Comparison of ENCODE assay signal across 8 cellular contexts in the genomic region with DNA sequence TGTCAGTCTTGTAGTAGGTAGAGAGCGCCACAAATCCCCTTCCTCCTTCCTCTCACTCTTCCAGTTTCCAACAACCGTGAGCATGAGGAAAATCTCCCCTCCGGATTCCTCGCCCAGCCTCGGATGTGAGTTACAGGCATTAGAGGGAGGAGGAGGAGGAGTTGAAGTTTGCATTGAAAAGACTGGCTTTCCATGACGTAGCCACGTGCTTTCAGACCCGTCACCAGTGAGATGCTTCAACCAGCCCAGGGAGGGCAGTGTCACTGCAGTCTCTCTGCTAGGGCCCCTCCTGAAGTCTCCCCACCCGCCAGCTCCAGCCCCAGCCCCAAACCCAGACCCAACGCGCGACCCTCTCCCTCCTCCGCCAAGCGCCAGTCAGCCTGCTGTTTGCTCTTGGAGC.
A peak's percentile ranks its signal among the peaks of the same experiment; 100 is the strongest.
DNase-seq lines count a peak whose midpoint lies in the region; ATAC-seq, FAIRE-seq and TF ChIP-seq lines count a peak whose summit lies in the region.

No MANE protein-coding gene starts in this region.

- FAIRE-seq in D721Med (lab: Jason Lieb, UNC) (peak; percentile 72), GM19239 (lab: Jason Lieb, UNC) (no peak)

- H3K9me3 ChIP-seq in neuron (ENCODE audit: low read length) = no peaks in the 10 kb centered on the region

- H3K4me3 ChIP-seq in fibroblast of pulmonary artery (replicated peaks; ENCODE audit: low read depth, low read length) = no peak overlapping the region
- peak overlapping the region; percentile 53 for H3K4me3 ChIP-seq in neuron (ENCODE audit: low read length)

- no peaks in the 10 kb centered on the region for H3K36me3 ChIP-seq in neuron (ENCODE audit: insufficient read depth, low read length)

- H3K27me3 ChIP-seq in neuron (ENCODE audit: insufficient read depth, low read length) = no peaks in the 10 kb centered on the region

- TF ChIP-seq CTCF in D721Med (IDR thresholded peaks at IDR 0.05; ENCODE audit: insufficient read depth, missing control alignments) (no peak), fibroblast of pulmonary artery (IDR thresholded peaks at IDR 0.05; ENCODE audit: low read length, missing control alignments) (no peak)

- ATAC-seq in HG02938 (IDR thresholded peaks at IDR 0.05; ENCODE audit: unreplicated experiment) = peak; percentile 72

- DNase-seq in D721Med (ENCODE audit: insufficient read length, low spot score) = peak; percentile 51
- DNase-seq in activated CD8-positive, alpha-beta memory T cell treated with anti-CD3 and anti-CD28 coated beads, Interleukin-2, amount 50 U/mL, for 48 hours = peak; percentile 57
- peak; percentile 10 for DNase-seq in fibroblast of pulmonary artery (ENCODE audit: low read depth)
- no peak for DNase-seq in GM19239 (ENCODE audit: insufficient read length, low spot score)
- DNase-seq in epidermal melanocyte (ENCODE audit: insufficient read length, low spot score) = no peak
- no peak for DNase-seq in activated CD4-positive, CD25-positive, alpha-beta regulatory T cell (lab: John Stamatoyannopoulos, UW)

- peaks cover 9% of the 10 kb centered on the region for H3K4me1 ChIP-seq in neuron (ENCODE audit: insufficient read depth, low read length)

- H2AFZ ChIP-seq in neuron (ENCODE audit: low read depth, low read length) = peak overlapping the region; percentile 94

Comparison
In these comparisons a context has a peak if more than half of its experiments do, and no peak if none do; other contexts are left out.
1. DNase-seq: peak in D721Med (single experiment), activated CD8-positive, alpha-beta memory T cell treated with anti-CD3 and anti-CD28 coated beads, Interleukin-2, amount 50 U/mL, for 48 hours (single experiment) and fibroblast of pulmonary artery (single experiment); none in GM19239 (single experiment), epidermal melanocyte (single experiment) and activated CD4-positive, CD25-positive, alpha-beta regulatory T cell (0 of 4).